Comparison of ENCODE assay signal across 28 cellular contexts in the genomic region with DNA sequence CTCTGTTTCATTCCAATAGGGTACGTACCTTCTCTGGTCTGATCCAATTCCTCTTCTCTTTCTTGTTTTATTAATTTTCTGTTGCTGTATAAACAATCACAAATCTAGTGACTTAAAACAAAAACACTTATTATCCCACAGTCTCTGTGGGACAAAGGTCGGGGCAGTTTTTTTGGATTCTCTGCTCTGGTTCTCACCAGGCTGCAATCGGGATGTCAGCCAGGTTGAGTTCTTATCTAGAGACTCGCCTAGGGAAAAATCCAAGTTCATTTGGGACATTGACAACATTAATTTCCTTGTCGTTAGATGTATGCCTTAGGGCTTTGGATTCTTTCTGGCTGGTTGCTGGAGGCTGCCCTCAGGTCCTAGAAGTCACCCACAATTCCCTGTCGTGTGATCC.
"Had no signal": no experiment of that assay in that cellular context is flagged by ENCODE, and none has a peak within 500 bp of the region (broad histone marks: within the 10 kb centered on the region; RNA-seq: fewer than 3 reads in every experiment).

No MANE protein-coding gene starts in this region.

- H3K4me3 ChIP-seq: colonic mucosa, coronary artery, dorsolateral prefrontal cortex, esophagus muscularis mucosa, esophagus squamous epithelium, gastrocnemius medialis, gastroesophageal sphincter, heart left ventricle, heart right ventricle had no signal

- FAIRE-seq: colon, endometrium, endothelial cell of umbilical vein, frontal cortex had no signal

- ATAC-seq: effector memory CD8-positive, alpha-beta T cell; esophagus mucosa; foreskin keratinocyte; gastrocnemius medialis; gastroesophageal sphincter; heart left ventricle; heart right ventricle had no signal

- H3K36me3 ChIP-seq: colonic mucosa, esophagus muscularis mucosa, esophagus squamous epithelium, gastrocnemius medialis, gastroesophageal sphincter, heart left ventricle, heart right ventricle had no signal

- H3K4me1 ChIP-seq: colonic mucosa, esophagus muscularis mucosa, esophagus squamous epithelium, foreskin keratinocyte, gastrocnemius medialis, gastroesophageal sphincter, heart left ventricle, heart right ventricle had no signal

- H3K9me3 ChIP-seq: colonic mucosa, esophagus squamous epithelium, gastrocnemius medialis, gastroesophageal sphincter had no signal

- H3K27me3 ChIP-seq: colonic mucosa, dorsolateral prefrontal cortex, esophagus muscularis mucosa, esophagus squamous epithelium, foreskin keratinocyte, gastrocnemius medialis, gastroesophageal sphincter, heart left ventricle, heart right ventricle had no signal

- DNase-seq: colonic mucosa; cortex of kidney; dermis blood vessel endothelial cell; dorsolateral prefrontal cortex; effector CD4-positive, alpha-beta T cell; effector CD8-positive, alpha-beta T cell; effector memory CD4-positive, alpha-beta T cell; effector memory CD8-positive, alpha-beta T cell; endodermal cell; erythroblast; esophagus squamous epithelium; foreskin fibroblast; foreskin melanocyte; gastrocnemius medialis; glutamatergic neuron; head of caudate nucleus; heart left ventricle; heart right ventricle had no signal

- H3K27ac ChIP-seq: colonic mucosa, coronary artery, dorsolateral prefrontal cortex, epithelial cell of prostate, esophagus muscularis mucosa, esophagus squamous epithelium, foreskin keratinocyte, gastrocnemius medialis, gastroesophageal sphincter, heart left ventricle, heart right ventricle had no signal
